22 cellular contexts compared by ENCODE assay signal in genomic region chr10:76231258-76231934, GRCh38.
DNase-seq lines count a peak whose midpoint lies in the region; ATAC-seq and TF ChIP-seq lines count a peak whose summit lies in the region.
"Had no signal": no experiment of that assay in that cellular context is flagged by ENCODE, and none has a peak within 500 bp of the region (broad histone marks: within the 10 kb centered on the region; RNA-seq: fewer than 3 reads in every experiment).

No MANE protein-coding gene starts in this region.

- H3K36me3 ChIP-seq in cardiac muscle cell (no peaks in the 10 kb centered on the region), smooth muscle cell (ENCODE audit: low read depth) (no peaks in the 10 kb centered on the region)
- H3K36me3 ChIP-seq: breast epithelium, suprapubic skin, WERI-Rb-1 had no signal

- no peaks in the 10 kb centered on the region for H3K36me3 Mint-ChIP-seq in WTC11
- H3K36me3 Mint-ChIP-seq: activated CD4-positive, alpha-beta memory T cell treated with anti-CD3 and anti-CD28 coated beads for 36 hours; activated naive CD8-positive, alpha-beta T cell had no signal

- H2AFZ ChIP-seq in smooth muscle cell (ENCODE audit: low read depth): peak overlapping the region; percentile 47
- H2AFZ ChIP-seq: parathyroid adenoma had no signal

- H3K9ac ChIP-seq in smooth muscle cell (ENCODE audit: low read depth): no peak overlapping the region
- H3K9ac ChIP-seq: parathyroid adenoma had no signal

- H3K27me3 ChIP-seq in cardiac muscle cell (no peaks in the 10 kb centered on the region), smooth muscle cell (ENCODE audit: low read depth) (no peaks in the 10 kb centered on the region)
- H3K27me3 ChIP-seq: breast epithelium, suprapubic skin had no signal

- H3K4me3 ChIP-seq in cardiac muscle cell: no peak overlapping the region
- no peak overlapping the region for H3K4me3 ChIP-seq in smooth muscle cell
- H3K4me3 ChIP-seq: breast epithelium, suprapubic skin had no signal

- no peaks in the 10 kb centered on the region for H3K9me3 Mint-ChIP-seq in WTC11
- H3K9me3 Mint-ChIP-seq: activated CD4-positive, alpha-beta memory T cell treated with anti-CD3 and anti-CD28 coated beads for 36 hours; activated T-cell treated with anti-CD3 and anti-CD28 coated beads, Interleukin-2, amount 50 U/mL, for 24 hours had no signal

- DNase-seq in cardiac muscle cell (ENCODE audit: low read depth in 1 of 2, low spot score in 1 of 2) (peak in 1 of 2 donors; percentile 15), left ventricle myocardium superior (no peak), WTC11 (ENCODE audit: low spot score) (no peak), iPS-NIHi11 (ENCODE audit: low spot score) (peak; percentile 50), smooth muscle cell (lab: John Stamatoyannopoulos, UW; ENCODE audit: unreplicated experiment) (no peak), NCI-H128 (lab: John Stamatoyannopoulos, UW; ENCODE audit: unreplicated experiment) (no peak), RWPE1 (ENCODE audit: low spot score) (no peak), NCI-H187 (lab: John Stamatoyannopoulos, UW) (no peak)
- DNase-seq: ACHN; activated CD4-positive, alpha-beta memory T cell treated with anti-CD3 and anti-CD28 coated beads for 36 hours; activated T-cell treated with anti-CD3 and anti-CD28 coated beads, Interleukin-2, amount 50 U/mL, for 24 hours; DMS153; MV-4-11; NCI-H2171; stimulated activated CD4-positive, alpha-beta T cell treated with anti-CD3 and anti-CD28 coated beads, Interleukin-4, amount 100 ng/mL, for 4 hours; stimulated activated CD8-positive, alpha-beta memory T cell treated with anti-CD3 and anti-CD28 coated beads, Interleukin-4, amount 100 ng/mL, for 48 hours; T-helper 1 cell; WERI-Rb-1 had no signal

- no peaks in the 10 kb centered on the region for H3K9me3 ChIP-seq in cardiac muscle cell (ENCODE audit: low read depth)
- no peaks in the 10 kb centered on the region for H3K9me3 ChIP-seq in smooth muscle cell (replicated peaks; ENCODE audit: low read depth)
- H3K9me3 ChIP-seq: breast epithelium, suprapubic skin had no signal

- peak overlapping the region; percentile 5; the same call in 1 of the 2 replicates for H3K4me3 Mint-ChIP-seq in WTC11
- H3K4me3 Mint-ChIP-seq: activated CD4-positive, alpha-beta memory T cell treated with anti-CD3 and anti-CD28 coated beads for 36 hours; activated naive CD8-positive, alpha-beta T cell; activated T-cell treated with anti-CD3 and anti-CD28 coated beads, Interleukin-2, amount 50 U/mL, for 24 hours had no signal

- no peak for TF ChIP-seq CTCF in cardiac muscle cell (IDR thresholded peaks at IDR 0.05; ENCODE audit: low read depth, low read length)
- no peak for TF ChIP-seq CTCF in WTC11 (IDR thresholded peaks at IDR 0.05)
- TF ChIP-seq CTCF in smooth muscle cell (IDR thresholded peaks at IDR 0.05; ENCODE audit: borderline replicate concordance, insufficient read depth, poor library complexity, severe bottlenecking): no peak
- TF ChIP-seq CTCF in RWPE1 (conservative IDR thresholded peaks at IDR 0.05; ENCODE audit: low read depth): no peak

- POLR2A ChIA-PET in WTC11 (lab: Charles Lee) (no interaction called here), RWPE1 (lab: Yijun Ruan, JAX; ENCODE audit: low non-redundant PET) (no interaction called here)

- peak overlapping the region; percentile 31 for H3K27ac Mint-ChIP-seq in WTC11
- H3K27ac Mint-ChIP-seq: activated CD4-positive, alpha-beta memory T cell treated with anti-CD3 and anti-CD28 coated beads for 36 hours; activated naive CD8-positive, alpha-beta T cell; activated T-cell treated with anti-CD3 and anti-CD28 coated beads, Interleukin-2, amount 50 U/mL, for 24 hours had no signal

- H3K4me2 ChIP-seq in smooth muscle cell: peak overlapping the region; percentile 68

- peaks cover 100% of the 10 kb centered on the region for H3K27me3 Mint-ChIP-seq in WTC11 (ENCODE audit: low read depth)
- H3K27me3 Mint-ChIP-seq: activated CD4-positive, alpha-beta memory T cell treated with anti-CD3 and anti-CD28 coated beads for 36 hours; activated naive CD8-positive, alpha-beta T cell had no signal

- intact Hi-C loops in left ventricle myocardium superior (cut with micrococcal nuclease): no loop called here

- CTCF ChIA-PET in WTC11 (lab: Charles Lee) (no interaction called here), RWPE1 (lab: Yijun Ruan, JAX) (no interaction called here)

- peaks cover 4% of the 10 kb centered on the region for H3F3A ChIP-seq in smooth muscle cell (ENCODE audit: low read depth)

- H4K20me1 ChIP-seq in smooth muscle cell (ENCODE audit: low read depth): no peaks in the 10 kb centered on the region

- H3K4me1 ChIP-seq in cardiac muscle cell (ENCODE audit: low read depth): peaks cover 22% of the 10 kb centered on the region
- H3K4me1 ChIP-seq in smooth muscle cell (ENCODE audit: low read depth): peaks cover 16% of the 10 kb centered on the region
- H3K4me1 ChIP-seq: breast epithelium, parathyroid adenoma, suprapubic skin had no signal

- WGBS in smooth muscle cell (ENCODE audit: low lambda C conversion rate): 6% methylated on average over 2 of the region's 2 CpGs

- no peaks in the 10 kb centered on the region for H3K79me2 ChIP-seq in smooth muscle cell (ENCODE audit: low read depth)
- H3K79me2 ChIP-seq: parathyroid adenoma had no signal

- H3K27ac ChIP-seq in cardiac muscle cell: peak overlapping the region; percentile 15
- H3K27ac ChIP-seq in smooth muscle cell (ENCODE audit: low read depth): no peak overlapping the region
- H3K27ac ChIP-seq in RWPE1: no peak overlapping the region
- H3K27ac ChIP-seq: breast epithelium, parathyroid adenoma, suprapubic skin, WERI-Rb-1 had no signal

- peaks cover 63% of the 10 kb centered on the region for H3K4me1 Mint-ChIP-seq in WTC11

- no peak for ATAC-seq in left ventricle myocardium superior
- peak; percentile 93 for ATAC-seq in WTC11

TF ChIP-seq in WTC11, 78 proteins besides CTCF, POLR2A, EP300 and RAD21 (continues in another document):
- TF ChIP-seq AFF4 (CRISPR knock-in tag; IDR thresholded peaks at IDR 0.05; ENCODE audit: borderline replicate concordance) (no peak), TP53 (CRISPR knock-in tag; IDR thresholded peaks at IDR 0.05) (no peak), JAZF1 (CRISPR knock-in tag; IDR thresholded peaks at IDR 0.05) (no peak), ERG (CRISPR knock-in tag; IDR thresholded peaks at IDR 0.05) (no peak), NFE2L1 (CRISPR knock-in tag; IDR thresholded peaks at IDR 0.05) (no peak), NFATC4 (CRISPR knock-in tag; IDR thresholded peaks at IDR 0.05) (no peak), ZNF416 (CRISPR knock-in tag; IDR thresholded peaks at IDR 0.05) (no peak), SOX15 (CRISPR knock-in tag; IDR thresholded peaks at IDR 0.05) (no peak), MLX (CRISPR knock-in tag; IDR thresholded peaks at IDR 0.05) (no peak), CREM (CRISPR knock-in tag; IDR thresholded peaks at IDR 0.05) (peak; percentile 57; the same call in 1 of the 2 replicates), JUN (CRISPR knock-in tag; IDR thresholded peaks at IDR 0.05) (no peak)
